1 cellular context compared by ENCODE assay signal in the genomic region with DNA sequence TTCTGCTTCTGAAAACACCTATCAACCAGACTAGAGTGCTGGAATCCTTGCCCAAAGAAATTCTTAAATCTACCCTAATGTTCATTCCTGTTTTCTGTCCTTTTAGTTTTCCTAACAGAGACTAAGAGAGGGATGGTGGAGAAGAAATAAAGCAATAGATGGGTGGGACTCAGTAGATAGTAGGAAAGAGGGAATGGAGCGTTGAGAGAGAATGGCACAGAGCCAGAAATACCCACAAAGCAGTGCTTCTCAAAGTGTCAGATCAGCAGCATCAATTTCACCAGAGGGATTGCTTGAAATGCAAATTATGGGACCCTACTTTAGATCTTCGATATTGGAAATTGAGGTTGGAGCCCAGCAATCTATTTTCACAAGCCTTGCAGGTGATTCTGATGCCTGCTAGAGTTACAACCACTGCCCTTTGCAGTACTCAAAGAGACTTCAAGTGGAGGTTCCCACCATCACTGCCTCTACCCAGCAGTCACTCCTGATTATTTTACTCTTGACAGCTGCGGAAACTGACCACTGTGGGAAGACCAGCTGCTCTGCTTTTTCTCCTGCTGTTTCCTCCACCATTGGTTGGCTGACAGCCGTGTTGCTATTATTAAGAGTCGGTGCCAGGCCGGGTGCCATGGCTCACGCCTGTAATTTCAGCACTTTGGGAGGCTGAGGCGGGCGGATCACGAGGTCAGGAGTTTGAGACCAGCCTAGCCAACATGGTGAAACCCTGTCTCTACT.
TF ChIP-seq lines count a peak whose summit lies in the region.

No MANE protein-coding gene starts in this region.

TF ChIP-seq in endothelial cell of umbilical vein, 7 proteins besides CTCF, POLR2A, EP300 and RAD21:
- TF ChIP-seq EZH2 (IDR thresholded peaks at IDR 0.05; ENCODE audit: borderline replicate concordance, low read depth, low read length, severe bottlenecking) (no peak), MAX (IDR thresholded peaks at IDR 0.05; ENCODE audit: insufficient read depth, insufficient read length) (no peak), JUN (IDR thresholded peaks at IDR 0.05; ENCODE audit: borderline replicate concordance, insufficient read depth, insufficient read length, low read depth) (no peak), GATA2 (IDR thresholded peaks at IDR 0.05; ENCODE audit: insufficient read depth, insufficient read length, low read depth, low read length) (no peak), FOS (IDR thresholded peaks at IDR 0.05; ENCODE audit: borderline replicate concordance, insufficient read depth, low read length) (no peak), POLR2AphosphoS5 (IDR thresholded peaks at IDR 0.05; ENCODE audit: insufficient read depth, low read depth, low read length) (no peak), MYC (IDR thresholded peaks at IDR 0.05; ENCODE audit: low read depth, low read length) (no peak)
